8 cellular contexts compared by ENCODE assay signal in genomic region chr19:36013280-36014028, GRCh38. TPM values are rescaled to one million over a fixed set of nuclear protein-coding genes. Genes with fewer than 3 reads are reported as not detected.
A peak's percentile ranks its signal among the peaks of the same experiment; 100 is the strongest.
DNase-seq lines count a peak whose midpoint lies in the region; ATAC-seq and TF ChIP-seq lines count a peak whose summit lies in the region.

No MANE protein-coding gene starts in this region.

- no peaks in the 10 kb centered on the region for H3K9me3 Mint-ChIP-seq in mesothelial cell of epicardium

- H3K36me3 ChIP-seq in brain microvascular endothelial cell (replicated peaks): peaks cover 15% of the 10 kb centered on the region

- ATAC-seq in GM18867 (IDR thresholded peaks at IDR 0.05; ENCODE audit: unreplicated experiment) (no peak), GM21825 (IDR thresholded peaks at IDR 0.05; ENCODE audit: unreplicated experiment) (no peak)

- H3K27me3 ChIP-seq in brain microvascular endothelial cell (replicated peaks): no peaks in the 10 kb centered on the region

- peak; percentile 7 for DNase-seq in stimulated activated CD4-positive, alpha-beta T cell treated with anti-CD3 and anti-CD28 coated beads, Interleukin-12 subunit alpha, Interleukin-12 subunit beta, amount 100 ng/mL, for 4 hours
- DNase-seq in stimulated activated CD4-positive, alpha-beta T cell treated with anti-CD3 and anti-CD28 coated beads, Interleukin-4, amount 100 ng/mL, for 4 hours: no peak
- no peak for DNase-seq in brain microvascular endothelial cell
- no peak for DNase-seq in mesothelial cell of epicardium (ENCODE audit: low spot score in 2 of 2, unreplicated experiment in 2 of 2)
- DNase-seq in NCI-H1436 treated with DMSO at 0.1 percent for 48 hours (lab: John Stamatoyannopoulos, UW): no peak
- no peak for DNase-seq in globus pallidus (ENCODE audit: low spot score)

- H3K27ac ChIP-seq in brain microvascular endothelial cell: peak overlapping the region; percentile 56

- TF ChIP-seq CTCF in brain microvascular endothelial cell (IDR thresholded peaks at IDR 0.05; ENCODE audit: low read depth, low read length, missing control alignments) (no peak), mesothelial cell of epicardium (IDR thresholded peaks at IDR 0.05; ENCODE audit: unreplicated experiment) (no peak)

- in situ Hi-C loops in brain microvascular endothelial cell (cut with HindIII; ENCODE audit: low pct_ligation_motif_present, low sequenced_read_pairs): no loop called here

- peak overlapping the region; percentile 99 for H3K4me3 Mint-ChIP-seq in mesothelial cell of epicardium

- peaks cover 14% of the 10 kb centered on the region for H3K36me3 Mint-ChIP-seq in mesothelial cell of epicardium

- H3K27me3 Mint-ChIP-seq in mesothelial cell of epicardium (ENCODE audit: low read depth): peaks cover 2% of the 10 kb centered on the region

- peak overlapping the region; percentile 71 for H3K27ac Mint-ChIP-seq in mesothelial cell of epicardium

- H3K4me1 Mint-ChIP-seq in mesothelial cell of epicardium: peaks cover 26% of the 10 kb centered on the region

- H3K4me3 ChIP-seq in brain microvascular endothelial cell (ENCODE audit: low read depth, low read length): peak overlapping the region; percentile 85

RNA-seq across cellular contexts. Expression of gene ALKBH6, which starts 0.6 kb away (rescaled TPM):
- 26.3 to 28.9 TPM (median 28.7 TPM) in 3 replicates for total RNA-seq in mesothelial cell of epicardium

RNA-seq across cellular contexts. Expression of gene SYNE4, which starts 4.8 kb away (rescaled TPM):
- 16.8 to 17.0 TPM (median 17.0 TPM) in 3 replicates for total RNA-seq in mesothelial cell of epicardium

RNA-seq across cellular contexts. Expression of gene SDHAF1, which starts 18.5 kb away (rescaled TPM):
- 10.6 to 12.4 TPM (median 12.0 TPM) in 3 replicates for total RNA-seq in mesothelial cell of epicardium

RNA-seq across cellular contexts. Expression of gene CLIP3, which starts 19.2 kb away (rescaled TPM):
- 58.5 to 59.0 TPM (median 59.0 TPM) in 3 replicates for total RNA-seq in mesothelial cell of epicardium

RNA-seq across cellular contexts. Expression of gene THAP8, which starts 40.6 kb away (rescaled TPM):
- 8.9 to 9.7 TPM (median 9.2 TPM) in 3 replicates for total RNA-seq in mesothelial cell of epicardium
